Comparison of ENCODE assay signal across 8 cellular contexts in the genomic region with DNA sequence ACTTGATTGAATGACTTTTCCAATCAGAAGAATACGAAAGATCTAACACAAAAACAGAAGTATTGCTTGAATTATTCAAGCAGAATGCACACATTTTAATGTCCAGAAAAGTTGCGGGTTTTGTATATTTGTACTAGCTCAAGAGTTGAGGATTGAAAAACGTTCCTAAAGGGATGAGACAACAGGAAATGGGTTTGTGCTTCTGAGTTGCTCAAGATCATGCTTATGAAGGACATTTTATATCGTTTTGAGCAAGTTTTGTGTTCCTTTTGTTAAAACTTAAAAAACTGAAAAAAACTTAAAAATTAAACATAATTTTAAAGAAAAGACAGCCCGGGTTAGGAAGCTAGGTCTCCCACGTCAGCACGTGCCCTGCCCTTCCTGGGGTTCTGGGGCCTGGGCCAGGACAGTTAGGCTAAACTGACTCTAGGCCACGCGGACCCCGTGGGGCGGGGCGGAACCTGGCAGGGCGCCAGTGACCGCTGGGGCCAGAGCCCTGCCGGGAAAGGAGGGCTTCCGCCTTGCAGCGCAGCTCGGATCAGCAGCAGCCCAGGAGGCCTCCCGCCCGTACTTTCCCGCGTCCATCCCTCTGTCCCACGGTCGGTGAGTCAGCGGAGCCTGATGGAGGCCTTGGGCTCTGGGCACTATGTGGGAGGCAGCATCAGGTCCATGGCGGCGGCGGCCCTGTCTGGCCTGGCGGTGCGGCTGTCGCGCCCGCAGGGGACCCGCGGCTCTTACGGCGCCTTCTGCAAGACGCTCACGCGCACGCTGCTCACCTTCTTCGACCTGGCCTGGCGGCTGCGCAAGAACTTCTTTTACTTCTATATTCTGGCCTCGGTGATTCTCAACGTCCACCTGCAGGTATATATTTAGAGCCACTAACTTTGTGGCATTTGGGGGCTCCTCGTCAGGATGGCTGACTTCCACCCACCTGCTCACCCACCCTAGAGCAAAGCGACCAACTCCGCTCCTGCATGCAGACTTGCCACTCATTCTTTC. TPM values are rescaled to one million over a fixed set of nuclear protein-coding genes. Genes with fewer than 3 reads are reported as not detected.
DNase-seq lines count a peak whose midpoint lies in the region; ATAC-seq and TF ChIP-seq lines count a peak whose summit lies in the region.

A gene (plus strand): TSS at position 517 of the 999 bp plus-strand sequence. CDS start 105 bp downstream, at position 622.

- peak; percentile 67 for DNase-seq in BE2C
- DNase-seq in NCI-H226: peak; percentile 63
- DNase-seq in activated naive CD4-positive, alpha-beta T cell treated with anti-CD3 and anti-CD28 coated beads, Interleukin-2, amount 10 ng/mL, durations not matched to agents 7 days and 5 days: peak; percentile 24
- peak in 40 of 42 donors; percentile 6 to 68 (median 33) for DNase-seq in head of caudate nucleus
- peak; percentile 83 for DNase-seq in osteoblast (ENCODE audit: insufficient read length, low spot score, missing footprints)
- no peak for DNase-seq in vagina (ENCODE audit: extremely low spot score in 2 of 2)
- no peak for DNase-seq in NK-92 treated with Interleukin-12 subunit alpha and Interleukin-12 subunit beta, amount 100 ng/mL, for 24 hours (lab: John Stamatoyannopoulos, UW)

- H3K4me1 Mint-ChIP-seq in activated naive CD4-positive, alpha-beta T cell treated with anti-CD3 and anti-CD28 coated beads, Interleukin-2, amount 10 ng/mL, durations not matched to agents 7 days and 5 days: peaks cover 13% of the 10 kb centered on the region

- H3K9me3 Mint-ChIP-seq in activated naive CD4-positive, alpha-beta T cell treated with anti-CD3 and anti-CD28 coated beads, Interleukin-2, amount 10 ng/mL, durations not matched to agents 7 days and 5 days: no peaks in the 10 kb centered on the region

- H3K4me3 Mint-ChIP-seq in activated naive CD4-positive, alpha-beta T cell treated with anti-CD3 and anti-CD28 coated beads, Interleukin-2, amount 10 ng/mL, durations not matched to agents 7 days and 5 days: peak within 1 kb of the TSS; percentile 61

- intact Hi-C loops in head of caudate nucleus (cut with DNase I): no loop called here
- intact Hi-C loops in vagina (cut with DNase I): no loop called here

- peak within 1 kb of the TSS; percentile 84 for H3K4me2 ChIP-seq in osteoblast (ENCODE audit: insufficient read depth, low read length)

- H3K27me3 ChIP-seq in BE2C: no peaks in the 10 kb centered on the region
- no peaks in the 10 kb centered on the region for H3K27me3 ChIP-seq in osteoblast (ENCODE audit: insufficient read depth, low read length)
- no peaks in the 10 kb centered on the region for H3K27me3 ChIP-seq in vagina

- H3K79me2 ChIP-seq in osteoblast (ENCODE audit: insufficient read depth, low read length): no peaks in the 10 kb centered on the region

- no peak within 1 kb of the TSS for H3K27ac Mint-ChIP-seq in activated naive CD4-positive, alpha-beta T cell treated with anti-CD3 and anti-CD28 coated beads, Interleukin-2, amount 10 ng/mL, durations not matched to agents 7 days and 5 days

- CTCF ChIA-PET in activated naive CD4-positive, alpha-beta T cell treated with anti-CD3 and anti-CD28 coated beads, Interleukin-2, amount 10 ng/mL, durations not matched to agents 7 days and 5 days (lab: Charles Lee): interaction anchor here (0.8 kb wide), 1 partner anchor 8 kb away, joined by 3 read pairs; no protein-coding TSS in a partner anchor

- no peaks in the 10 kb centered on the region for H3K9me3 ChIP-seq in BE2C
- no peaks in the 10 kb centered on the region for H3K9me3 ChIP-seq in osteoblast (ENCODE audit: low read depth, low read length)
- no peaks in the 10 kb centered on the region for H3K9me3 ChIP-seq in vagina

- ATAC-seq in GM19468 (IDR thresholded peaks at IDR 0.05; ENCODE audit: extremely low read depth, unreplicated experiment): peak; percentile 76

- H3K36me3 ChIP-seq in BE2C (no peaks in the 10 kb centered on the region), osteoblast (ENCODE audit: insufficient read depth, low read length) (no peaks in the 10 kb centered on the region), vagina (no peaks in the 10 kb centered on the region)

- peak within 1 kb of the TSS; percentile 73 for H2AFZ ChIP-seq in osteoblast (ENCODE audit: low read length)

- H3K36me3 Mint-ChIP-seq in activated naive CD4-positive, alpha-beta T cell treated with anti-CD3 and anti-CD28 coated beads, Interleukin-2, amount 10 ng/mL, durations not matched to agents 7 days and 5 days: no peaks in the 10 kb centered on the region

- H3K27me3 Mint-ChIP-seq in activated naive CD4-positive, alpha-beta T cell treated with anti-CD3 and anti-CD28 coated beads, Interleukin-2, amount 10 ng/mL, durations not matched to agents 7 days and 5 days: peaks cover 18% of the 10 kb centered on the region

- H3K27ac ChIP-seq in osteoblast (ENCODE audit: low read depth, low read length): peak within 1 kb of the TSS; percentile 40
- peak within 1 kb of the TSS; percentile 63 for H3K27ac ChIP-seq in vagina

- TF ChIP-seq POLR2A in vagina (IDR thresholded peaks at IDR 0.05): no peak

- H3K4me1 ChIP-seq in BE2C: no peaks in the 10 kb centered on the region
- H3K4me1 ChIP-seq in osteoblast (ENCODE audit: insufficient read depth, low read length): no peaks in the 10 kb centered on the region
- no peaks in the 10 kb centered on the region for H3K4me1 ChIP-seq in vagina

- H3K4me3 ChIP-seq in BE2C (ENCODE audit: low read depth, low read length) (peak within 1 kb of the TSS; percentile 64), osteoblast (ENCODE audit: insufficient read depth, low read length) (peak within 1 kb of the TSS; percentile 71), vagina (peak within 1 kb of the TSS; percentile 42 to 53)

- no peak for TF ChIP-seq CTCF in BE2C (IDR thresholded peaks at IDR 0.05; ENCODE audit: low read depth, low read length)
- no peak for TF ChIP-seq CTCF in osteoblast (IDR thresholded peaks at IDR 0.05; ENCODE audit: extremely low read depth, low read depth, low read length)
- TF ChIP-seq CTCF in vagina (IDR thresholded peaks at IDR 0.05): no peak

- no peaks in the 10 kb centered on the region for H4K20me1 ChIP-seq in osteoblast (ENCODE audit: insufficient read depth, low read length)

RNA-seq across cellular contexts. Expression of the gene that starts here (rescaled TPM):
- 5.6 TPM for polyA plus RNA-seq in BE2C (2012; ENCODE audit: insufficient read depth, insufficient read length, low read depth)
- total RNA-seq in osteoblast (7.1 and 8.0 TPM in 2 replicates), vagina (13.8 TPM)

Comparison
In these comparisons a context has a peak if more than half of its experiments do, and no peak if none do; other contexts are left out.
1. DNase-seq: peak in BE2C (single experiment), NCI-H226 (single experiment), activated naive CD4-positive, alpha-beta T cell treated with anti-CD3 and anti-CD28 coated beads, Interleukin-2, amount 10 ng/mL, durations not matched to agents 7 days and 5 days (single experiment), head of caudate nucleus (40 of 42) and osteoblast (single experiment); none in vagina (0 of 2) and NK-92 treated with Interleukin-12 subunit alpha and Interleukin-12 subunit beta, amount 100 ng/mL, for 24 hours (single experiment).
2. Peak in every context shown above with its lines, with median percentiles within 50 percentile points of each other: H3K4me3 ChIP-seq.